In genomic region chr6:159595173-159595572, GRCh38 we compare ENCODE assay signal across 9 cellular contexts.
DNase-seq lines count a peak whose midpoint lies in the region; ATAC-seq and TF ChIP-seq lines count a peak whose summit lies in the region.
"Had no signal": no experiment of that assay in that cellular context is flagged by ENCODE, and none has a peak within 500 bp of the region (broad histone marks: within the 10 kb centered on the region; RNA-seq: fewer than 3 reads in every experiment).

No MANE protein-coding gene starts in this region.

- no peaks in the 10 kb centered on the region for H3K9me3 ChIP-seq in RWPE2 (ENCODE audit: severe bottlenecking)
- no peaks in the 10 kb centered on the region for H3K9me3 ChIP-seq in vagina

- TF ChIP-seq CTCF in RWPE2 (IDR thresholded peaks at IDR 0.05; ENCODE audit: poor library complexity, severe bottlenecking) (no peak), vagina (IDR thresholded peaks at IDR 0.05) (no peak)

- H3K27me3 ChIP-seq in RWPE2 (ENCODE audit: insufficient read depth, poor library complexity, severe bottlenecking) (no peaks in the 10 kb centered on the region), vagina (no peaks in the 10 kb centered on the region)
- H3K27me3 ChIP-seq: cardiac muscle cell had no signal

- DNase-seq in GOT3 (lab: John Stamatoyannopoulos, UW) (peak; percentile 30), RWPE2 (ENCODE audit: low spot score) (peak; percentile 70), epithelial cell of prostate (ENCODE audit: low read depth, low spot score) (peak; percentile 64), putamen (ENCODE audit: low spot score) (peak; percentile 15), NCI-H82 (lab: John Stamatoyannopoulos, UW) (no peak), vagina (ENCODE audit: extremely low spot score in 2 of 2) (no peak)

- peak; percentile 88 for ATAC-seq in RWPE2 (ENCODE audit: low read depth)
- ATAC-seq in GM18520 (IDR thresholded peaks at IDR 0.05; ENCODE audit: unreplicated experiment) = no peak
- ATAC-seq: stimulated activated memory B cell treated with anti-CD40 and anti-IgM and Interleukin-4, amounts not matched to agents 10 μg/mL and 1 μg/mL and 100 μg/mL, for 72 hours had no signal

- H3K27ac ChIP-seq in RWPE2 (ENCODE audit: poor library complexity, severe bottlenecking) = peak overlapping the region; percentile 76
- peak overlapping the region; percentile 87 for H3K27ac ChIP-seq in epithelial cell of prostate
- no peak overlapping the region for H3K27ac ChIP-seq in vagina
- H3K27ac ChIP-seq: cardiac muscle cell had no signal

- H3K36me3 ChIP-seq in RWPE2 (ENCODE audit: low read depth) (no peaks in the 10 kb centered on the region), vagina (no peaks in the 10 kb centered on the region)
- H3K36me3 ChIP-seq: cardiac muscle cell had no signal

- no peak for TF ChIP-seq POLR2A in vagina (IDR thresholded peaks at IDR 0.05)

- H3K4me1 ChIP-seq in RWPE2 (ENCODE audit: insufficient read depth, poor library complexity, severe bottlenecking) (peaks cover 23% of the 10 kb centered on the region), vagina (peaks cover 12% of the 10 kb centered on the region)

- H3K4me3 ChIP-seq in RWPE2 (ENCODE audit: severe bottlenecking) (no peak overlapping the region), vagina (no peak overlapping the region)
- H3K4me3 ChIP-seq: cardiac muscle cell had no signal

- intact Hi-C loops in vagina (cut with DNase I) = no loop called here

Comparison
In these comparisons a context has a peak if more than half of its experiments do, and no peak if none do; other contexts are left out.
1. DNase-seq: peak in GOT3 (single experiment), RWPE2 (single experiment), epithelial cell of prostate (single experiment) and putamen (single experiment); none in NCI-H82 (single experiment) and vagina (0 of 2).